Comparison of ENCODE assay signal across 23 cellular contexts in genomic region chr2:101597347-101597944, GRCh38.
DNase-seq lines count a peak whose midpoint lies in the region; ATAC-seq, FAIRE-seq and TF ChIP-seq lines count a peak whose summit lies in the region.
"Had no signal": no experiment of that assay in that cellular context is flagged by ENCODE, and none has a peak within 500 bp of the region (broad histone marks: within the 10 kb centered on the region; RNA-seq: fewer than 3 reads in every experiment).

No MANE protein-coding gene starts in this region.

- WGBS in GM12878 (ENCODE audit: insufficient coverage, insufficient replicate concordance, low lambda C conversion rate, missing lambda C conversion rate): 40% methylated on average over 4 of the region's 4 CpGs
- 72 to 78% (median 76%) methylated on average over 4 of the region's 4 CpGs for WGBS in heart left ventricle, 4 donors

- no peak overlapping the region for H3K4me3 ChIP-seq in GM12878
- no peak overlapping the region for H3K4me3 ChIP-seq in heart left ventricle
- no peak overlapping the region for H3K4me3 ChIP-seq in retinal pigment epithelial cell (ENCODE audit: low read length)
- H3K4me3 ChIP-seq: SJCRH30 had no signal

- in situ Hi-C loops in GM12878 (cut with MboI): no loop called here

- no peak for TF ChIP-seq CTCF in GM12878 (IDR thresholded peaks at IDR 0.05 in 2 of 3, conservative IDR thresholded peaks at IDR 0.05 in 1 of 3; ENCODE audit: control insufficient read depth in 2 of 3, extremely low read depth in 1 of 3, insufficient read depth in 1 of 3, low read depth in 3 of 3, low read length in 3 of 3)
- no peak for TF ChIP-seq CTCF in heart left ventricle (IDR thresholded peaks at IDR 0.05)
- TF ChIP-seq CTCF in retinal pigment epithelial cell (conservative IDR thresholded peaks at IDR 0.05; ENCODE audit: low read depth, low read length): no peak
- no peak for TF ChIP-seq CTCF in MCF 10A (IDR thresholded peaks at IDR 0.05; ENCODE audit: unreplicated experiment)

- H3K4me3 Mint-ChIP-seq in MCF 10A (ENCODE audit: unreplicated experiment): no peak overlapping the region
- H3K4me3 Mint-ChIP-seq in activated CD4-positive, alpha-beta memory T cell treated with anti-CD3 and anti-CD28 coated beads for 36 hours: no peak overlapping the region
- H3K4me3 Mint-ChIP-seq: activated CD4-positive, alpha-beta T cell treated with anti-CD3 and anti-CD28 coated beads for 36 hours; stimulated activated naive CD8-positive, alpha-beta T cell treated with anti-CD3 and anti-CD28 coated beads, Interleukin-15, Interleukin-2, amounts not matched to agents 100 ng/mL and 50 ng/mL, for 24 hours had no signal

- FAIRE-seq in GM12878 (lab: Jason Lieb, UNC): no peak
- FAIRE-seq: endometrium, HTR-8/SVneo had no signal

- peak; percentile 76 for DNase-seq in GM03348 (ENCODE audit: low spot score)
- no peak for DNase-seq in GM12878 (ENCODE audit: low read depth, low spot score)
- DNase-seq in heart left ventricle: peak in 4 of 5 donors; percentile 61 to 76 (median 70)
- DNase-seq in retinal pigment epithelial cell (ENCODE audit: low read depth): peak; percentile 30
- DNase-seq in MCF 10A (ENCODE audit: unreplicated experiment): no peak
- no peak for DNase-seq in activated CD4-positive, alpha-beta memory T cell treated with anti-CD3 and anti-CD28 coated beads for 36 hours
- no peak for DNase-seq in SW480 (ENCODE audit: low spot score)
- DNase-seq: activated CD4-positive, alpha-beta T cell treated with anti-CD3 and anti-CD28 coated beads for 36 hours; activated naive CD4-positive, alpha-beta T cell treated with anti-CD3 and anti-CD28 coated beads, Interleukin-2, amount 50 U/mL, for 16 hours; activated T-cell treated with anti-CD3 and anti-CD28 coated beads for 4 hours; BE2C; central memory CD4-positive, alpha-beta T cell; DMS153; glutamatergic neuron; islet precursor cell; MM.1S; NCI-H187; NCI-H510A treated with DMSO at 0.1 percent for 48 hours; SJCRH30 had no signal

- H3K9ac ChIP-seq in GM12878 (ENCODE audit: control insufficient read depth, insufficient read depth, low read length): no peak overlapping the region

- POLR2A ChIA-PET in GM12878 (lab: Charles Lee) (interaction anchor here (0.5 kb wide), 1 partner anchor 288 kb away, joined by 3 read pairs; no protein-coding TSS in a partner anchor), MCF 10A (lab: Yijun Ruan, JAX) (interaction anchor here (0.6 to 1.5 kb wide), 4 partner anchors 11 to 56 kb away, joined by 3 to 7 read pairs (median 3); no protein-coding TSS in a partner anchor)
- POLR2A ChIA-PET in activated CD4-positive, alpha-beta memory T cell treated with anti-CD3 and anti-CD28 coated beads for 36 hours (lab: Charles Lee): no interaction called here

- H3K4me1 ChIP-seq in GM12878 (ENCODE audit: control insufficient read depth, insufficient read depth, low read length) (no peaks in the 10 kb centered on the region), heart left ventricle (peaks cover 0 to 14% (median 0%) of the 10 kb centered on the region in 12 donors)
- H3K4me1 ChIP-seq: BE2C, SJCRH30 had no signal

- no peaks in the 10 kb centered on the region for H4K20me1 ChIP-seq in GM12878 (ENCODE audit: control insufficient read depth, insufficient read depth)

- no peak overlapping the region for H2AFZ ChIP-seq in GM12878 (ENCODE audit: control insufficient read depth, low read depth, low read length)

- no peak overlapping the region for H3K27ac ChIP-seq in GM12878 (ENCODE audit: control insufficient read depth, insufficient read depth)
- peak overlapping the region in 6 of 12 donors; percentile 39 to 70 (median 56) for H3K27ac ChIP-seq in heart left ventricle
- H3K27ac ChIP-seq: SJCRH30 had no signal

- no peaks in the 10 kb centered on the region for H3K27me3 ChIP-seq in GM12878 (replicated peaks in 1 of 2; ENCODE audit: control insufficient read depth in 2 of 2, insufficient read depth in 2 of 2, low read length in 1 of 2)
- peaks cover 0 to under 1% (median 0%) of the 10 kb centered on the region in 9 donors for H3K27me3 ChIP-seq in heart left ventricle
- H3K27me3 ChIP-seq: BE2C, SJCRH30 had no signal

- H3K9me3 Mint-ChIP-seq in MCF 10A (ENCODE audit: unreplicated experiment): no peaks in the 10 kb centered on the region
- H3K9me3 Mint-ChIP-seq in activated CD4-positive, alpha-beta memory T cell treated with anti-CD3 and anti-CD28 coated beads for 36 hours: no peaks in the 10 kb centered on the region
- H3K9me3 Mint-ChIP-seq: stimulated activated naive CD8-positive, alpha-beta T cell treated with anti-CD3 and anti-CD28 coated beads, Interleukin-15, Interleukin-2, amounts not matched to agents 100 ng/mL and 50 ng/mL, for 24 hours had no signal

- H3K36me3 Mint-ChIP-seq in MCF 10A (ENCODE audit: insufficient read depth, unreplicated experiment): no peaks in the 10 kb centered on the region
- no peaks in the 10 kb centered on the region for H3K36me3 Mint-ChIP-seq in activated CD4-positive, alpha-beta memory T cell treated with anti-CD3 and anti-CD28 coated beads for 36 hours

- SMC1A ChIA-PET in GM12878 (lab: Charles Lee; ENCODE audit: uncharacterized antibody, unreplicated experiment): interaction anchor here (0.7 to 1.5 kb wide), 4 partner anchors 77 to 467 kb away, joined by 3 read pairs; no protein-coding TSS in a partner anchor

- no peaks in the 10 kb centered on the region for H3K27me3 Mint-ChIP-seq in MCF 10A (ENCODE audit: insufficient read depth, unreplicated experiment)
- H3K27me3 Mint-ChIP-seq in activated CD4-positive, alpha-beta memory T cell treated with anti-CD3 and anti-CD28 coated beads for 36 hours: no peaks in the 10 kb centered on the region
- H3K27me3 Mint-ChIP-seq: activated CD4-positive, alpha-beta T cell treated with anti-CD3 and anti-CD28 coated beads for 36 hours; stimulated activated naive CD8-positive, alpha-beta T cell treated with anti-CD3 and anti-CD28 coated beads, Interleukin-15, Interleukin-2, amounts not matched to agents 100 ng/mL and 50 ng/mL, for 24 hours had no signal

- intact Hi-C loops in GM12878 (cut with micrococcal nuclease; ENCODE audit: unreplicated experiment): no loop called here
- intact Hi-C loops in heart left ventricle (cut with DNase I): loop anchor here in 1 of 10 donors (10.0 kb wide), 1 partner anchor 83 kb away; no protein-coding TSS in a partner anchor
- intact Hi-C loops in MCF 10A (cut with micrococcal nuclease): no loop called here
- intact Hi-C loops in activated CD4-positive, alpha-beta memory T cell treated with anti-CD3 and anti-CD28 coated beads for 36 hours (cut with micrococcal nuclease): no loop called here

- no peaks in the 10 kb centered on the region for H3K4me1 Mint-ChIP-seq in MCF 10A (ENCODE audit: insufficient read depth, unreplicated experiment)
- peaks cover 10% of the 10 kb centered on the region for H3K4me1 Mint-ChIP-seq in activated CD4-positive, alpha-beta memory T cell treated with anti-CD3 and anti-CD28 coated beads for 36 hours (ENCODE audit: low read depth)

- RAD21 ChIA-PET in GM12878 (lab: Charles Lee; ENCODE audit: unreplicated experiment): interaction anchor here (1.2 kb wide), 1 partner anchor 12 kb away, joined by 3 read pairs; no protein-coding TSS in a partner anchor

- TF ChIP-seq RAD21 in GM12878 (IDR thresholded peaks at IDR 0.05; ENCODE audit: insufficient read depth, low read depth, low read length): no peak

- no peak overlapping the region for H3K27ac Mint-ChIP-seq in MCF 10A (ENCODE audit: low read depth, unreplicated experiment)
- no peak overlapping the region for H3K27ac Mint-ChIP-seq in activated CD4-positive, alpha-beta memory T cell treated with anti-CD3 and anti-CD28 coated beads for 36 hours
- H3K27ac Mint-ChIP-seq: activated CD4-positive, alpha-beta T cell treated with anti-CD3 and anti-CD28 coated beads for 36 hours; stimulated activated naive CD8-positive, alpha-beta T cell treated with anti-CD3 and anti-CD28 coated beads, Interleukin-15, Interleukin-2, amounts not matched to agents 100 ng/mL and 50 ng/mL, for 24 hours had no signal

- H3K9me3 ChIP-seq in GM12878 (replicated peaks; ENCODE audit: control insufficient read depth, insufficient read depth, low read length) (no peaks in the 10 kb centered on the region), heart left ventricle (no peaks in the 10 kb centered on the region)
- H3K9me3 ChIP-seq: BE2C, SJCRH30 had no signal

- ATAC-seq in GM12878 (no peak), heart left ventricle (peak; percentile 95 to 98 (median 97)), GM18870 (IDR thresholded peaks at IDR 0.05; ENCODE audit: unreplicated experiment) (no peak)
- ATAC-seq: activated CD4-positive, alpha-beta T cell treated with anti-CD3 and anti-CD28 coated beads for 36 hours had no signal

- TF ChIP-seq POLR2A in GM12878 (IDR thresholded peaks at IDR 0.05; ENCODE audit: low read depth, low read length) (no peak), heart left ventricle (IDR thresholded peaks at IDR 0.05) (no peak)

- TF ChIP-seq EP300 in GM12878 (IDR thresholded peaks at IDR 0.05; ENCODE audit: borderline replicate concordance in 1 of 2, control insufficient read depth in 1 of 2, low read depth in 2 of 2, low read length in 2 of 2): no peak

- H3K36me3 ChIP-seq in GM12878 (ENCODE audit: control insufficient read depth in 2 of 2, insufficient read depth in 2 of 2, low read length in 1 of 2): no peaks in the 10 kb centered on the region
- no peaks in the 10 kb centered on the region for H3K36me3 ChIP-seq in heart left ventricle
- H3K36me3 ChIP-seq: BE2C, SJCRH30 had no signal

- CTCF ChIA-PET in GM12878 (lab: Yijun Ruan, JAX): interaction anchor here (0.6 kb wide), 1 partner anchor 102 kb away, joined by 3 read pairs; no protein-coding TSS in a partner anchor
- CTCF ChIA-PET in MCF 10A (lab: Yijun Ruan, JAX): interaction anchor here (0.6 to 1.2 kb wide), 2 partner anchors 328 to 335 kb away, joined by 3 to 4 read pairs; no protein-coding TSS in a partner anchor
- CTCF ChIA-PET in activated CD4-positive, alpha-beta memory T cell treated with anti-CD3 and anti-CD28 coated beads for 36 hours (lab: Charles Lee): no interaction called here

- no peak overlapping the region for H3K4me2 ChIP-seq in GM12878 (ENCODE audit: control insufficient read depth, insufficient read depth)

- H3K79me2 ChIP-seq in GM12878 (ENCODE audit: control insufficient read depth, insufficient read depth, low read length): no peaks in the 10 kb centered on the region

- BruUV-seq in GM12878 (replicated peaks; lab: Mats Ljungman, UMichigan) (no TSS peak), MCF 10A (replicated peaks; lab: Mats Ljungman, UMichigan) (no TSS peak)

Comparison
In these comparisons a context has a peak if more than half of its experiments do, and no peak if none do; other contexts are left out.
1. DNase-seq: peak in GM03348 (single experiment), heart left ventricle (4 of 5) and retinal pigment epithelial cell (single experiment); none in GM12878 (single experiment), MCF 10A (single experiment), activated CD4-positive, alpha-beta memory T cell treated with anti-CD3 and anti-CD28 coated beads for 36 hours (single experiment) and SW480 (single experiment).
2. ATAC-seq: peak in heart left ventricle (4 of 4); none in GM12878 (single experiment) and GM18870 (single experiment).